In genomic region chr22:39503590-39503989, GRCh38 we compare ENCODE assay signal across 8 cellular contexts. TPM values are rescaled to one million over a fixed set of nuclear protein-coding genes. Genes with fewer than 3 reads are reported as not detected.
DNase-seq lines count a peak whose midpoint lies in the region; ATAC-seq, FAIRE-seq and TF ChIP-seq lines count a peak whose summit lies in the region.
"Had no signal": no experiment of that assay in that cellular context is flagged by ENCODE, and none has a peak within 500 bp of the region (broad histone marks: within the 10 kb centered on the region; RNA-seq: fewer than 3 reads in every experiment).

No MANE protein-coding gene starts in this region.

- dilution Hi-C loops in endothelial cell of umbilical vein (cut with MboI; ENCODE audit: extremely low pct_ligation_motif_present, low sequenced_read_pairs), result no loop called here

- peak overlapping the region; percentile 95 for H3K4me2 ChIP-seq in PC-9
- H3K4me2 ChIP-seq in endothelial cell of umbilical vein (ENCODE audit: insufficient read depth, low read length), result peak overlapping the region; percentile 82

- no peak overlapping the region for H3K9ac ChIP-seq in endothelial cell of umbilical vein (replicated peaks; ENCODE audit: extremely low read depth, insufficient read depth, low read length)

- intact Hi-C loops in PC-9 (cut with micrococcal nuclease; ENCODE audit: unreplicated experiment) (loop anchor here (2.0 to 5.0 kb wide), 2 partner anchors 17 to 66 kb away; partner anchors contain the start of gene ATF4), endothelial cell of umbilical vein (cut with micrococcal nuclease) (loop anchor here (5.0 kb wide), 1 partner anchor 66 kb away; no protein-coding TSS in a partner anchor)

- DNase-seq in GM12891 (ENCODE audit: insufficient read length, low spot score) (no peak), PC-9 (no peak), endothelial cell of umbilical vein (ENCODE audit: low read depth, low spot score) (no peak), skeletal muscle cell (ENCODE audit: low read depth) (no peak), NCI-H345 (lab: John Stamatoyannopoulos, UW) (no peak)
- DNase-seq: amygdala had no signal

- ATAC-seq in HG02852 (IDR thresholded peaks at IDR 0.05; ENCODE audit: unreplicated experiment) (no peak), HG02610 (IDR thresholded peaks at IDR 0.05; ENCODE audit: unreplicated experiment) (no peak)

- H2AFZ ChIP-seq in PC-9 (no peak overlapping the region), endothelial cell of umbilical vein (ENCODE audit: low read depth, low read length) (no peak overlapping the region)

- H3K79me2 ChIP-seq in PC-9 (ENCODE audit: low read depth), result peaks cover 60% of the 10 kb centered on the region
- peaks cover 42% of the 10 kb centered on the region for H3K79me2 ChIP-seq in endothelial cell of umbilical vein (ENCODE audit: control insufficient read depth, insufficient read depth, low read length)

- H3F3A ChIP-seq in PC-9 (ENCODE audit: insufficient read depth, low read depth), result peaks cover 18% of the 10 kb centered on the region; the same call in 1 of the 2 replicates

- H3K4me1 ChIP-seq in PC-9 (replicated peaks; ENCODE audit: insufficient read depth) (peaks cover 28% of the 10 kb centered on the region), endothelial cell of umbilical vein (ENCODE audit: control insufficient read depth, extremely low read depth, insufficient read depth, low read length) (peaks cover 12% of the 10 kb centered on the region)

- H3K27ac ChIP-seq in PC-9, result peak overlapping the region; percentile 20; the same call in 1 of the 2 replicates
- no peak overlapping the region for H3K27ac ChIP-seq in endothelial cell of umbilical vein (ENCODE audit: insufficient read depth, low read depth, low read length)

- no peaks in the 10 kb centered on the region for H3K9me2 ChIP-seq in PC-9 (ENCODE audit: insufficient read depth)

- POLR2A ChIA-PET in PC-9 (lab: Charles Lee; ENCODE audit: unreplicated experiment), result interaction anchor here (0.7 to 1.1 kb wide), 2 partner anchors 16 to 66 kb away, joined by 4 to 8 read pairs; partner anchors contain the start of gene ATF4
- POLR2A ChIA-PET in endothelial cell of umbilical vein (lab: Charles Lee), result no interaction called here

- H3K4me3 ChIP-seq in PC-9 (peak overlapping the region; percentile 92), endothelial cell of umbilical vein (replicated peaks in 1 of 3; ENCODE audit: insufficient read depth in 1 of 3, low read depth in 1 of 3, low read length in 3 of 3) (peak overlapping the region in 1 of 3 experiments; percentile 76), skeletal muscle cell (ENCODE audit: low read depth, low read length) (peak overlapping the region; percentile 81)

- FAIRE-seq in GM12891 (lab: Jason Lieb, UNC) (peak; percentile 77), endothelial cell of umbilical vein (lab: Jason Lieb, UNC) (no peak)

- H4K20me1 ChIP-seq in PC-9 (ENCODE audit: insufficient read depth) (peaks cover 19% of the 10 kb centered on the region), endothelial cell of umbilical vein (replicated peaks; ENCODE audit: control insufficient read depth, extremely low read depth, insufficient read depth, low read length) (no peaks in the 10 kb centered on the region)

- no peak for TF ChIP-seq CTCF in PC-9 (conservative IDR thresholded peaks at IDR 0.05)
- TF ChIP-seq CTCF in endothelial cell of umbilical vein (IDR thresholded peaks at IDR 0.05; ENCODE audit: extremely low read depth in 1 of 2, insufficient read depth in 1 of 2, low read depth in 1 of 2, low read length in 2 of 2), result no peak

- BruUV-seq in PC-9 (replicated peaks; lab: Mats Ljungman, UMichigan) (no TSS peak), endothelial cell of umbilical vein (replicated peaks; lab: Mats Ljungman, UMichigan) (no TSS peak)

- H3K9me3 ChIP-seq in PC-9 (ENCODE audit: insufficient read depth, low read depth), result no peaks in the 10 kb centered on the region
- H3K9me3 ChIP-seq in endothelial cell of umbilical vein (replicated peaks; ENCODE audit: control insufficient read depth, insufficient read depth, low read length), result no peaks in the 10 kb centered on the region

- H3K36me3 ChIP-seq in PC-9 (ENCODE audit: low read depth) (peaks cover 32% of the 10 kb centered on the region), endothelial cell of umbilical vein (ENCODE audit: control insufficient read depth in 2 of 2, extremely low read depth in 1 of 2, insufficient read depth in 2 of 2, low read length in 2 of 2) (peaks cover 9 to 18% of the 10 kb centered on the region in 2 experiments)

- TF ChIP-seq POLR2A in GM12891 (IDR thresholded peaks at IDR 0.05; ENCODE audit: low read depth, low read length), result no peak
- no peak for TF ChIP-seq POLR2A in endothelial cell of umbilical vein (IDR thresholded peaks at IDR 0.05; ENCODE audit: low read depth, low read length)

- no peaks in the 10 kb centered on the region for H3K9me1 ChIP-seq in endothelial cell of umbilical vein (replicated peaks; ENCODE audit: control insufficient read depth, extremely low read depth, insufficient read depth, low read length)

- CTCF ChIA-PET in PC-9 (lab: Charles Lee), result no interaction called here
- CTCF ChIA-PET in endothelial cell of umbilical vein (lab: Charles Lee), result interaction anchor here (1.0 to 4.4 kb wide), 4 partner anchors 11 to 163 kb away, joined by 3 to 38 read pairs (median 10); no protein-coding TSS in a partner anchor

- H3K27me3 ChIP-seq in PC-9 (ENCODE audit: insufficient read depth, low read depth) (no peaks in the 10 kb centered on the region), endothelial cell of umbilical vein (ENCODE audit: control insufficient read depth in 2 of 2, insufficient read depth in 2 of 2, low read length in 2 of 2) (peaks cover 0 to 3% of the 10 kb centered on the region in 2 experiments)

TF ChIP-seq in GM12891, 5 proteins besides CTCF, POLR2A, EP300 and RAD21:
- TF ChIP-seq PAX5 (IDR thresholded peaks at IDR 0.05; ENCODE audit: insufficient read depth, low read length, severe bottlenecking) (no peak), SPI1 (IDR thresholded peaks at IDR 0.05; ENCODE audit: low read depth, low read length) (peak; percentile 46)

TF ChIP-seq in endothelial cell of umbilical vein, 7 proteins besides CTCF, POLR2A, EP300 and RAD21 (continues in another document):
- TF ChIP-seq EZH2 (IDR thresholded peaks at IDR 0.05; ENCODE audit: borderline replicate concordance, low read depth, low read length, severe bottlenecking) (no peak), MYC (IDR thresholded peaks at IDR 0.05; ENCODE audit: low read depth, low read length) (no peak), FOS (IDR thresholded peaks at IDR 0.05; ENCODE audit: borderline replicate concordance, insufficient read depth, low read length) (no peak), GATA2 (IDR thresholded peaks at IDR 0.05; ENCODE audit: insufficient read depth, insufficient read length, low read depth, low read length) (no peak), JUN (IDR thresholded peaks at IDR 0.05; ENCODE audit: borderline replicate concordance, insufficient read depth, insufficient read length, low read depth) (no peak)

RNA-seq across cellular contexts. Expression of gene MIEF1, which starts 1.5 kb away (rescaled TPM):
- 19.6 TPM for polyA plus RNA-seq in GM12891 (2012; ENCODE audit: low read depth, missing spikeins)
- total RNA-seq in PC-9 (2021) (36.9 TPM in 2 replicates), endothelial cell of umbilical vein (24.7 and 31.1 TPM in 2 replicates)
- polyA plus RNA-seq in endothelial cell of umbilical vein, result 14.2 and 14.8 TPM in 2 replicates
- polyA plus RNA-seq in endothelial cell of umbilical vein (2011; cell fraction: cytosol; rRNA removed), result 13.2 and 13.6 TPM in 2 replicates
- 10.4 and 11.0 TPM in 2 replicates for polyA plus RNA-seq in endothelial cell of umbilical vein (2011; cell fraction: nucleus; rRNA removed)
- 16.4 and 18.8 TPM in 2 replicates for polyA plus RNA-seq in endothelial cell of umbilical vein (2012)
- polyA minus RNA-seq in endothelial cell of umbilical vein, result 28.1 and 29.4 TPM in 2 replicates
- 16.6 TPM for polyA minus RNA-seq in endothelial cell of umbilical vein (2011; cell fraction: cytosol; rRNA and poly(A)+ RNA removed)
- polyA minus RNA-seq in endothelial cell of umbilical vein (2011; cell fraction: nucleus; rRNA and poly(A)+ RNA removed), result 7.9 and 11.6 TPM in 2 replicates

RNA-seq across cellular contexts. Expression of gene ATF4, which starts 16.8 kb away (rescaled TPM):
- 491 TPM for polyA plus RNA-seq in GM12891 (2012; ENCODE audit: low read depth, missing spikeins)
- total RNA-seq in PC-9 (2021), result 488 and 588 TPM in 2 replicates
- 312 and 324 TPM in 2 replicates for total RNA-seq in endothelial cell of umbilical vein
- 581 and 668 TPM in 2 replicates for polyA plus RNA-seq in endothelial cell of umbilical vein
- polyA plus RNA-seq in endothelial cell of umbilical vein (2011; cell fraction: cytosol; rRNA removed), result 869 and 960 TPM in 2 replicates
- 1,073 and 1,121 TPM in 2 replicates for polyA plus RNA-seq in endothelial cell of umbilical vein (2011; cell fraction: nucleus; rRNA removed)
- polyA plus RNA-seq in endothelial cell of umbilical vein (2012), result 312 and 313 TPM in 2 replicates
- 203 and 214 TPM in 2 replicates for polyA minus RNA-seq in endothelial cell of umbilical vein
- 187 TPM for polyA minus RNA-seq in endothelial cell of umbilical vein (2011; cell fraction: cytosol; rRNA and poly(A)+ RNA removed)
- polyA minus RNA-seq in endothelial cell of umbilical vein (2011; cell fraction: nucleus; rRNA and poly(A)+ RNA removed), result 160 and 165 TPM in 2 replicates

RNA-seq across cellular contexts. Expression of gene RPS19BP1, which starts 29.0 kb away (rescaled TPM):
- 62.8 TPM for polyA plus RNA-seq in GM12891 (2012; ENCODE audit: low read depth, missing spikeins)
- 60.7 and 94.3 TPM in 2 replicates for total RNA-seq in PC-9 (2021)
- total RNA-seq in endothelial cell of umbilical vein, result 63.0 and 66.6 TPM in 2 replicates
- polyA plus RNA-seq in endothelial cell of umbilical vein, result 84.3 and 96.5 TPM in 2 replicates
- 80.6 and 106 TPM in 2 replicates for polyA plus RNA-seq in endothelial cell of umbilical vein (2011; cell fraction: cytosol; rRNA removed)
- polyA plus RNA-seq in endothelial cell of umbilical vein (2011; cell fraction: nucleus; rRNA removed), result 40.1 and 50.0 TPM in 2 replicates
- 45.5 and 46.8 TPM in 2 replicates for polyA plus RNA-seq in endothelial cell of umbilical vein (2012)
- polyA minus RNA-seq in endothelial cell of umbilical vein, result 10.0 and 14.4 TPM in 2 replicates
- polyA minus RNA-seq in endothelial cell of umbilical vein (2011; cell fraction: cytosol; rRNA and poly(A)+ RNA removed), result 9.5 TPM
- polyA minus RNA-seq in endothelial cell of umbilical vein (2011; cell fraction: nucleus; rRNA and poly(A)+ RNA removed), result 6.6 and 10.2 TPM in 2 replicates

RNA-seq across cellular contexts. Expression of gene MGAT3, which starts 46.8 kb away (rescaled TPM):
- polyA plus RNA-seq in GM12891 (2012; ENCODE audit: low read depth, missing spikeins), result 16.9 TPM
- not detected in 2 replicates for total RNA-seq in PC-9 (2021)
- not detected in 2 replicates for total RNA-seq in endothelial cell of umbilical vein
- polyA plus RNA-seq in endothelial cell of umbilical vein, result not detected in 2 replicates
- polyA plus RNA-seq in endothelial cell of umbilical vein (2011; cell fraction: cytosol; rRNA removed), result not detected in 2 replicates
- polyA plus RNA-seq in endothelial cell of umbilical vein (2011; cell fraction: nucleus; rRNA removed), result not detected in 2 replicates
- not detected in 2 replicates for polyA plus RNA-seq in endothelial cell of umbilical vein (2012)
- 0.17 and 0.29 TPM in 2 replicates for polyA minus RNA-seq in endothelial cell of umbilical vein
- not detected for polyA minus RNA-seq in endothelial cell of umbilical vein (2011; cell fraction: cytosol; rRNA and poly(A)+ RNA removed)
- polyA minus RNA-seq in endothelial cell of umbilical vein (2011; cell fraction: nucleus; rRNA and poly(A)+ RNA removed), result not detected in 2 replicates
